ENCODE assay signal across 8 cellular contexts in the genomic region with DNA sequence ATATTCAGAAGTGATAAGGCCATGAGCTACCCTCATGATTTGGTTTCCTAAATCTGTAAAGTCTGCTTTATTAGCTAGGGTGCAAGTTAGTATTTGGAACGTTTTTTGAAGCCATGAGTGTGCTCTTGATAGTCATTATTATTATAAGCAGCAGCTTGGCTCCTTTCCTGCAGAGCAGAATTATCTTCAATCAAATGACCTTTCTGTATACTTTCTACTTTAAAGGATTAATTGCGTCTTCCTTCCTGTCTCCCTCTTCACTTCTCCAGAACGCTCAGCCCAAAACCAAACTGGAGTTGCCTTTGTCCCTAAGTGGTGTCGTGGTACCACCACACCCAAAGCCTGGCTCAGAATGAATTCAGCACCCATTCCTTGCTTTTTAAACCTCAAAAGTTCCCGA.
DNase-seq lines count a peak whose midpoint lies in the region; ATAC-seq and TF ChIP-seq lines count a peak whose summit lies in the region.

No MANE protein-coding gene starts in this region.

- no peaks in the 10 kb centered on the region for H3K79me2 ChIP-seq in PC-3 (ENCODE audit: low read length)

- H3K9me2 ChIP-seq in PC-3 (replicated peaks; ENCODE audit: low read length), result no peaks in the 10 kb centered on the region

- peak overlapping the region; percentile 47; the same call in 1 of the 2 replicates for H3K27ac ChIP-seq in BLaER1
- peak overlapping the region; percentile 89 for H3K27ac ChIP-seq in PC-3 (ENCODE audit: low read length)
- H3K27ac ChIP-seq in naive thymus-derived CD4-positive, alpha-beta T cell (ENCODE audit: low read depth, low read length), result no peak overlapping the region

- no peaks in the 10 kb centered on the region for H3F3A ChIP-seq in PC-3 (ENCODE audit: low read length, unreplicated experiment)

- peaks cover 71% of the 10 kb centered on the region for H3K4me1 Mint-ChIP-seq in dendritic cell treated with granulocyte-macrophage colony-stimulating factor and Interleukin-4, amounts not matched to agents 40 ng/mL and 50 ng/mL, for 4 days (ENCODE audit: low read depth)
- peaks cover 19 to 78% (median 45%) of the 10 kb centered on the region in 7 donors for H3K4me1 Mint-ChIP-seq in naive thymus-derived CD4-positive, alpha-beta T cell

- intact Hi-C loops in PC-3 (cut with micrococcal nuclease), result no loop called here
- intact Hi-C loops in dendritic cell treated with granulocyte-macrophage colony-stimulating factor and Interleukin-4, amounts not matched to agents 40 ng/mL and 50 ng/mL, for 4 days (cut with micrococcal nuclease), result no loop called here
- intact Hi-C loops in naive thymus-derived CD4-positive, alpha-beta T cell (cut with micrococcal nuclease), result no loop called here

- peaks cover 2% of the 10 kb centered on the region for H3K9me3 Mint-ChIP-seq in dendritic cell treated with granulocyte-macrophage colony-stimulating factor and Interleukin-4, amounts not matched to agents 40 ng/mL and 50 ng/mL, for 4 days
- peaks cover 0 to 8% (median 2%) of the 10 kb centered on the region in 11 donors for H3K9me3 Mint-ChIP-seq in naive thymus-derived CD4-positive, alpha-beta T cell

- POLR2A ChIA-PET in PC-3 (lab: Charles Lee; ENCODE audit: unreplicated experiment), result no interaction called here
- POLR2A ChIA-PET in naive thymus-derived CD4-positive, alpha-beta T cell (lab: Charles Lee), result no interaction called here

- H3K4me3 Mint-ChIP-seq in dendritic cell treated with granulocyte-macrophage colony-stimulating factor and Interleukin-4, amounts not matched to agents 40 ng/mL and 50 ng/mL, for 4 days, result no peak overlapping the region
- H3K4me3 Mint-ChIP-seq in naive thymus-derived CD4-positive, alpha-beta T cell, result peak overlapping the region in 4 of 10 donors; percentile 18 to 67 (median 40)

- H3K27ac Mint-ChIP-seq in dendritic cell treated with granulocyte-macrophage colony-stimulating factor and Interleukin-4, amounts not matched to agents 40 ng/mL and 50 ng/mL, for 4 days, result peak overlapping the region; percentile 64
- H3K27ac Mint-ChIP-seq in naive thymus-derived CD4-positive, alpha-beta T cell, result peak overlapping the region in 7 of 9 donors; percentile 29 to 85 (median 65)

- no TSS peak for BruUV-seq in PC-3 (replicated peaks; lab: Mats Ljungman, UMichigan)

- H3K27me3 Mint-ChIP-seq in dendritic cell treated with granulocyte-macrophage colony-stimulating factor and Interleukin-4, amounts not matched to agents 40 ng/mL and 50 ng/mL, for 4 days, result no peaks in the 10 kb centered on the region
- H3K27me3 Mint-ChIP-seq in naive thymus-derived CD4-positive, alpha-beta T cell, result no peaks in the 10 kb centered on the region

- no peak for TF ChIP-seq CTCF in PC-3 (conservative IDR thresholded peaks at IDR 0.05; ENCODE audit: low read depth, low read length)

- H3K4me2 ChIP-seq in BLaER1, result peak overlapping the region; percentile 38
- peak overlapping the region; percentile 68 for H3K4me2 ChIP-seq in PC-3 (ENCODE audit: low read length)

- no peak overlapping the region for H3K4me3 ChIP-seq in BLaER1
- H3K4me3 ChIP-seq in PC-3 (ENCODE audit: low read length), result peak overlapping the region; percentile 13; the same call in 1 of the 2 replicates
- no peak overlapping the region for H3K4me3 ChIP-seq in naive thymus-derived CD4-positive, alpha-beta T cell (ENCODE audit: low read length)

- CTCF ChIA-PET in PC-3 (lab: Charles Lee), result no interaction called here
- CTCF ChIA-PET in naive thymus-derived CD4-positive, alpha-beta T cell (lab: Charles Lee), result no interaction called here

- H4K20me1 ChIP-seq in BLaER1 (no peaks in the 10 kb centered on the region), PC-3 (ENCODE audit: low read length) (no peaks in the 10 kb centered on the region)

- H2AFZ ChIP-seq in PC-3 (ENCODE audit: low read length), result no peak overlapping the region

- H3K27me3 ChIP-seq in BLaER1 (no peaks in the 10 kb centered on the region), PC-3 (ENCODE audit: low read length) (no peaks in the 10 kb centered on the region)
- no peaks in the 10 kb centered on the region for H3K27me3 ChIP-seq in naive thymus-derived CD4-positive, alpha-beta T cell (ENCODE audit: control insufficient read depth in 2 of 2, insufficient read depth in 2 of 2, low read length in 2 of 2)

- no peak for ATAC-seq in PC-3
- no peak for ATAC-seq in naive thymus-derived CD4-positive, alpha-beta T cell
- no peak for ATAC-seq in GM18868 (IDR thresholded peaks at IDR 0.05; ENCODE audit: unreplicated experiment)
- no peak for ATAC-seq in GM18517 (IDR thresholded peaks at IDR 0.05; ENCODE audit: unreplicated experiment)

- no peak for DNase-seq in PC-3
- no peak for DNase-seq in naive thymus-derived CD4-positive, alpha-beta T cell
- no peak for DNase-seq in NCI-H2107 (lab: John Stamatoyannopoulos, UW)
- no peak for DNase-seq in activated gamma-delta T cell treated with Interleukin-2 at 50 U/mL for 16 hours

- peaks cover 10% of the 10 kb centered on the region for H3K36me3 Mint-ChIP-seq in dendritic cell treated with granulocyte-macrophage colony-stimulating factor and Interleukin-4, amounts not matched to agents 40 ng/mL and 50 ng/mL, for 4 days (ENCODE audit: low read depth)
- H3K36me3 Mint-ChIP-seq in naive thymus-derived CD4-positive, alpha-beta T cell, result peaks cover 0 to 36% (median 22%) of the 10 kb centered on the region in 5 donors

- H3K36me3 ChIP-seq in BLaER1 (no peaks in the 10 kb centered on the region), PC-3 (ENCODE audit: low read depth, low read length) (no peaks in the 10 kb centered on the region)
- H3K36me3 ChIP-seq in naive thymus-derived CD4-positive, alpha-beta T cell (ENCODE audit: control insufficient read depth in 2 of 3, insufficient read depth in 3 of 3, low read length in 3 of 3), result no peaks in the 10 kb centered on the region

- H3K9ac ChIP-seq in BLaER1 (no peak overlapping the region), PC-3 (ENCODE audit: low read length) (peak overlapping the region; percentile 39)

- H3K9me3 ChIP-seq in BLaER1 (peaks cover 3% of the 10 kb centered on the region), PC-3 (ENCODE audit: low read length) (no peaks in the 10 kb centered on the region)
- no peaks in the 10 kb centered on the region for H3K9me3 ChIP-seq in naive thymus-derived CD4-positive, alpha-beta T cell (ENCODE audit: control insufficient read depth in 2 of 3, low read length in 3 of 3)

- H3K4me1 ChIP-seq in BLaER1 (peaks cover 63% of the 10 kb centered on the region), PC-3 (ENCODE audit: insufficient read depth, low read length) (peaks cover 63% of the 10 kb centered on the region)
- H3K4me1 ChIP-seq in naive thymus-derived CD4-positive, alpha-beta T cell (ENCODE audit: control insufficient read depth in 2 of 2, insufficient read depth in 2 of 2, low read length in 2 of 2), result peaks cover 0 to 69% of the 10 kb centered on the region in 2 donors
